Comparison of ENCODE assay signal across 8 cellular contexts in genomic region chr5:131394128-131394527, GRCh38.
DNase-seq lines count a peak whose midpoint lies in the region; ATAC-seq, FAIRE-seq and TF ChIP-seq lines count a peak whose summit lies in the region.

No MANE protein-coding gene starts in this region.

- ATAC-seq in left cardiac atrium (peak; percentile 39 to 50), HG03139 (IDR thresholded peaks at IDR 0.05; ENCODE audit: unreplicated experiment) (peak; percentile 52), pancreas (peak; percentile 95 to 99 (median 96))

- intact Hi-C loops in left cardiac atrium (cut with DNase I), result no loop called here
- intact Hi-C loops in cardiac septum (cut with DNase I), result no loop called here
- intact Hi-C loops in pancreas (cut with DNase I), result loop anchor here in 1 of 3 donors (10.0 kb wide), 1 partner anchor 119 kb away; no protein-coding TSS in a partner anchor

- peak; percentile 51 for FAIRE-seq in pancreas (lab: Jason Lieb, UNC)

- peak overlapping the region; percentile 11 to 85 (median 49) for H3K27ac ChIP-seq in pancreas

- 19 to 22% methylated on average over 4 of the region's 4 CpGs for WGBS in pancreas, 2 donors

- H3K36me3 ChIP-seq in pancreas, result no peaks in the 10 kb centered on the region
- peaks cover 47% of the 10 kb centered on the region for H3K36me3 ChIP-seq in MG63

- no peaks in the 10 kb centered on the region for H3K9me3 ChIP-seq in pancreas
- H3K9me3 ChIP-seq in MG63, result no peaks in the 10 kb centered on the region

- DNase-seq in left cardiac atrium, result no peak
- no peak for DNase-seq in cardiac septum (ENCODE audit: low spot score)
- peak; percentile 55 for DNase-seq in astrocyte of the hippocampus (ENCODE audit: low read depth, low spot score)
- peak in 3 of 6 donors; percentile 33 to 62 (median 49) for DNase-seq in pancreas
- no peak for DNase-seq in occipital lobe (lab: John Stamatoyannopoulos, UW)
- DNase-seq in AG08395 (ENCODE audit: low spot score), result no peak
- no peak for DNase-seq in MG63

- H3K4me3 ChIP-seq in pancreas, result no peak overlapping the region
- H3K4me3 ChIP-seq in MG63, result no peak overlapping the region

- peaks cover 0 to 32% (median 23%) of the 10 kb centered on the region in 3 donors for H3K4me1 ChIP-seq in pancreas

- H3K27me3 ChIP-seq in pancreas, result no peaks in the 10 kb centered on the region
- H3K27me3 ChIP-seq in MG63, result no peaks in the 10 kb centered on the region

- no peak for TF ChIP-seq CTCF in pancreas (IDR thresholded peaks at IDR 0.05)

Comparison
In these comparisons a context has a peak if more than half of its experiments do, and no peak if none do; other contexts are left out.
1. ATAC-seq: peak in every context shown above with its lines; median percentile 96 in pancreas; 52 in HG03139; 44 in left cardiac atrium.